ENCODE assay signal across 8 cellular contexts in genomic region chr18:8607776-8608682, GRCh38. TPM values are rescaled to one million over a fixed set of nuclear protein-coding genes. Genes with fewer than 3 reads are reported as not detected.
DNase-seq lines count a peak whose midpoint lies in the region; ATAC-seq and TF ChIP-seq lines count a peak whose summit lies in the region.

No MANE protein-coding gene starts in this region.

- in situ Hi-C loops in brain microvascular endothelial cell (cut with HindIII; ENCODE audit: low pct_ligation_motif_present, low sequenced_read_pairs), result no loop called here

- H3K27me3 ChIP-seq in brain microvascular endothelial cell (replicated peaks) (no peaks in the 10 kb centered on the region), mononuclear cell (ENCODE audit: insufficient read depth, low read length) (peaks cover 5% of the 10 kb centered on the region)

- no peaks in the 10 kb centered on the region for H3K36me3 ChIP-seq in brain microvascular endothelial cell (replicated peaks)

- CTCF ChIA-PET in GM10248 (lab: Yijun Ruan, JAX), result interaction anchor here (1.0 to 2.7 kb wide), 6 partner anchors 8 to 494 kb away, joined by 3 to 31 read pairs (median 6); partner anchors contain the start of gene NDUFV2

- H3K9me3 ChIP-seq in mononuclear cell (ENCODE audit: low read depth, low read length), result no peaks in the 10 kb centered on the region

- POLR2A ChIA-PET in GM10248 (lab: Yijun Ruan, JAX), result no interaction called here

- no peak for DNase-seq in GM10248 (ENCODE audit: extremely low spot score)
- no peak for DNase-seq in brain microvascular endothelial cell
- DNase-seq in NCI-H1092 (lab: John Stamatoyannopoulos, UW), result no peak
- no peak for DNase-seq in AG08395 (ENCODE audit: low spot score)
- DNase-seq in SKM-1 (lab: John Stamatoyannopoulos, UW; ENCODE audit: unreplicated experiment), result no peak
- no peak for DNase-seq in activated CD4-positive, CD25-positive, alpha-beta regulatory T cell (lab: John Stamatoyannopoulos, UW)

- H3K27ac ChIP-seq in brain microvascular endothelial cell, result no peak overlapping the region

- peaks cover 53% of the 10 kb centered on the region for H3K4me1 ChIP-seq in mononuclear cell (ENCODE audit: insufficient read depth, low read length)

- TF ChIP-seq CTCF in GM10248 (IDR thresholded peaks at IDR 0.05; ENCODE audit: control extremely low read depth, extremely low read depth, low read depth, missing control alignments) (peak; percentile 30), brain microvascular endothelial cell (IDR thresholded peaks at IDR 0.05; ENCODE audit: low read depth, low read length, missing control alignments) (no peak)

- peak; percentile 29 for ATAC-seq in HG03139 (IDR thresholded peaks at IDR 0.05; ENCODE audit: unreplicated experiment)

- H3K4me3 ChIP-seq in brain microvascular endothelial cell (ENCODE audit: low read depth, low read length) (peak overlapping the region; percentile 87), mononuclear cell (ENCODE audit: low read length) (peak overlapping the region; percentile 25)

RNA-seq across cellular contexts. Expression of gene RAB12, which starts 1.2 kb away (rescaled TPM):
- 35.7 TPM for total RNA-seq in mononuclear cell
